In the genomic region with DNA sequence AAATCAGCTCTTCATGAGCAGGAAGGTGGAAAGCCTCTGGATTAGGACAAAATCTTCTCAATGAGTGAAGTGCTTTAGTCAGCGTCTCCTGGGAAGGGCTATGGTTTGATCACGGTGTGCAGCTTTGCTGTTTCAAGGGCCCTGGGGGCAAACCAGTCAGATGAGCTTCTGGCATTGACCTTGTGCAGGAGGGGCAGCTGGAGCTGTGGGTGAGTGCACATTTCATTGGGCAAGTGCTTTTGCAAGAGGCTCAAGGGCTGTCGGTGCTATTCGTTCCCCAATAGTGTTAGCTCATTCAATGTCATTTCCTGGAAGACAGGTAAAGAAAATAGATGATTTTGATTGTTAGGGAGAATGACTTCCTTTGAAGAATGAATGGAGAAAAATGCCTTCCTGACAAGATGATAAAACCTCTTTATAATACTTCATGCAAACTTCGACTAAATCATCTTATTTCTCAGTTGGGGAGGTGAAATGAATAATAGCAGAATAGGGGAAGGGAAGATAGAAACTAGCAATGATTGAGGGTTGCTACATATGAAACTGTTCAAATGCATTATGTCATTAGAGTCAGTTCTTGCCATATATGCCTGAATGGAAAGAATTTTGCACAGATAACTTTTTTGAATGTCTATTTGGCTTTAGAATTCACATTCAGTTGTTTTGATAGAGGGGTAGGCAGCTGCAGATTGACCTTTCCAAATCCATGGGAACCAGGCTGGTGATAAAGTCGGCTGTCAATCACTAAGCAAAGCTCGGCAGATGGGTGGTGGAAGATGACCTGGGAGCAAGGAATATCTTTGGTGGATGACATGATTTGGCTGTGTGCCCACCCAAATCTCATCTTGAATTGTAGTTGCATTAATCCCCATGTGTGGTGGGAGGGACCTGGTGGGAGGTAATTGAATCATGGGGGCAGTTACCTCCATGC, we compare ENCODE assay signal across 10 cellular contexts. TPM values are rescaled to one million over a fixed set of nuclear protein-coding genes. Genes with fewer than 3 reads are reported as not detected.
DNase-seq lines count a peak whose midpoint lies in the region; ATAC-seq, FAIRE-seq and TF ChIP-seq lines count a peak whose summit lies in the region.
"Had no signal": no experiment of that assay in that cellular context is flagged by ENCODE, and none has a peak within 500 bp of the region (broad histone marks: within the 10 kb centered on the region; RNA-seq: fewer than 3 reads in every experiment).

No MANE protein-coding gene starts in this region.

- peak; percentile 91 for FAIRE-seq in D721Med (lab: Jason Lieb, UNC)
- FAIRE-seq: kidney had no signal

- peak; percentile 45 for ATAC-seq in GM21360 (IDR thresholded peaks at IDR 0.05; ENCODE audit: unreplicated experiment)
- no peak for ATAC-seq in HG02588 (IDR thresholded peaks at IDR 0.05; ENCODE audit: unreplicated experiment)
- ATAC-seq in HG02970 (IDR thresholded peaks at IDR 0.05; ENCODE audit: low FRiP score, unreplicated experiment): no peak
- ATAC-seq: SK-N-SH treated with all-trans-retinoic acid at 6 μM for 48 hours had no signal

- peaks cover 0 to 9% (median 3%) of the 10 kb centered on the region in 3 donors for H3K36me3 Mint-ChIP-seq in immature natural killer cell

- peak overlapping the region in 2 of 6 donors; percentile 14 to 17 for H3K27ac Mint-ChIP-seq in immature natural killer cell

- H3K27me3 Mint-ChIP-seq in immature natural killer cell (ENCODE audit: low read depth in 3 of 3): peaks cover 3 to 15% (median 9%) of the 10 kb centered on the region in 3 donors

- TF ChIP-seq CTCF in D721Med (IDR thresholded peaks at IDR 0.05; ENCODE audit: insufficient read depth, missing control alignments) (no peak), foreskin fibroblast (IDR thresholded peaks at IDR 0.05; ENCODE audit: low read depth, low read length) (no peak)

- H3K4me3 ChIP-seq in foreskin fibroblast (ENCODE audit: low read depth in 1 of 2, low read length in 2 of 2): no peak overlapping the region

- H3K4me3 Mint-ChIP-seq in immature natural killer cell: peak overlapping the region; percentile 64 to 92 (median 82)

- DNase-seq in D721Med (ENCODE audit: insufficient read length, low spot score) (no peak), SIG-M5 treated with dmso at 0.1 percent for 504 hours (lab: John Stamatoyannopoulos, UW; ENCODE audit: unreplicated experiment) (peak; percentile 87), immature natural killer cell (no peak), foreskin fibroblast (no peak)
- DNase-seq: kidney, NCI-H187 had no signal

- no peaks in the 10 kb centered on the region for H3K9me3 Mint-ChIP-seq in immature natural killer cell

- peaks cover 52 to 55% of the 10 kb centered on the region in 2 donors for H3K4me1 Mint-ChIP-seq in immature natural killer cell

RNA-seq across cellular contexts. Expression of a gene that starts 12.9 kb away (rescaled TPM):
- 1 to 10 TPM in 2 of 3 donors, not detected in 1; 1.1 to 1.3 TPM for polyA plus RNA-seq in immature natural killer cell
